In the genomic region with DNA sequence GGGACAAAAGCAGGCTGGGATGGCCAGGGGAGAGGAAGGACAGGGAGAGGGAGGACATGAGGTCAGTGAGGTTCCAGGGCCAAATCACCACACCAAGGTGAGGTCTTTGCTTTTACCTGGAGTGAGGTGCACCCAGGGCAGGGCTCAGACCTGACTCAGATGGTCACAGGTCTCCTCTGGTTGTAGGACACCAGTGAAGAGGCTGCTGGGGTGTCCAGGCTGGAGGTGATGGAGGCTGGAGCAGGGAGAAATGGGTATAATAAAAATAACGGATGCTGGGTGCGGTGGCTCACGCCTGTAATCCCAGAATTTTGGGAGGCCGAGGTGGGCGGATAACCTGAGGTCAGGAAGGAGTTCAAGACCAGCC, we compare ENCODE assay signal across 12 cellular contexts. TPM values are rescaled to one million over a fixed set of nuclear protein-coding genes. Genes with fewer than 3 reads are reported as not detected.
DNase-seq lines count a peak whose midpoint lies in the region; ATAC-seq and TF ChIP-seq lines count a peak whose summit lies in the region.
"Had no signal": no experiment of that assay in that cellular context is flagged by ENCODE, and none has a peak within 500 bp of the region (broad histone marks: within the 10 kb centered on the region; RNA-seq: fewer than 3 reads in every experiment).

No MANE protein-coding gene starts in this region.

- no peak for ATAC-seq in CD4-positive, CD25-positive, alpha-beta regulatory T cell (ENCODE audit: low read depth in 2 of 2)
- no peak for ATAC-seq in HG03439 (IDR thresholded peaks at IDR 0.05; ENCODE audit: unreplicated experiment)
- ATAC-seq in gastrocnemius medialis, result no peak
- ATAC-seq in GM21423 (IDR thresholded peaks at IDR 0.05; ENCODE audit: unreplicated experiment), result no peak
- ATAC-seq: K562 had no signal

- H4K20me1 ChIP-seq in H9 (ENCODE audit: control insufficient read depth, insufficient read depth, insufficient read length), result peaks cover 2% of the 10 kb centered on the region

- H3K18ac ChIP-seq in H9 (ENCODE audit: insufficient read length, low read depth, low read length) (no peak overlapping the region), trophoblast cell (ENCODE audit: low read length) (peak overlapping the region; percentile 11)

- H2BK5ac ChIP-seq in H9 (ENCODE audit: insufficient read length, low read length) (no peak overlapping the region), trophoblast cell (ENCODE audit: low read depth, low read length, poor library complexity) (no peak overlapping the region)

- TF ChIP-seq POLR2A in gastrocnemius medialis (IDR thresholded peaks at IDR 0.05), result no peak

- H3K9me3 Mint-ChIP-seq in CD4-positive, CD25-positive, alpha-beta regulatory T cell, result no peaks in the 10 kb centered on the region
- H3K9me3 Mint-ChIP-seq in H9, result peaks cover 0 to 2% of the 10 kb centered on the region in 2 experiments; a peak in 3 of 5 replicates
- H3K9me3 Mint-ChIP-seq: CD14-positive monocyte had no signal

- no peaks in the 10 kb centered on the region for H3K23me2 ChIP-seq in H9 (ENCODE audit: insufficient read length, low read depth, low read length, poor library complexity, severe bottlenecking)

- intact Hi-C loops in gastrocnemius medialis (cut with DNase I; ENCODE audit: low total_unique reads), result no loop called here

- no peaks in the 10 kb centered on the region for H3K27me3 Mint-ChIP-seq in CD4-positive, CD25-positive, alpha-beta regulatory T cell
- H3K27me3 Mint-ChIP-seq in H9 (ENCODE audit: low read depth), result no peaks in the 10 kb centered on the region; the same call in 1 of the 2 replicates

- no peak overlapping the region for H2BK15ac ChIP-seq in H9 (ENCODE audit: low read depth, low read length)

- no peak for TF ChIP-seq CTCF in H9 (conservative IDR thresholded peaks at IDR 0.05)
- TF ChIP-seq CTCF in gastrocnemius medialis (IDR thresholded peaks at IDR 0.05 in 4 of 5, conservative IDR thresholded peaks at IDR 0.05 in 1 of 5), result no peak

- H3K9ac ChIP-seq in H9 (ENCODE audit: extremely low read depth, insufficient read length, low read length) (no peak overlapping the region), duodenal mucosa (ENCODE audit: low read depth in 1 of 2, low read length in 2 of 2) (peak overlapping the region in 1 of 2 donors; percentile 39), trophoblast cell (ENCODE audit: low read length) (no peak overlapping the region)

- H3K4me2 ChIP-seq in H9 (ENCODE audit: insufficient read depth, insufficient read length, low read length) (no peak overlapping the region), trophoblast cell (ENCODE audit: low read length) (no peak overlapping the region)

- no peak overlapping the region for H2BK120ac ChIP-seq in H9 (ENCODE audit: low read depth, low read length, poor library complexity, severe bottlenecking)
- no peak overlapping the region for H2BK120ac ChIP-seq in trophoblast cell (ENCODE audit: insufficient read depth, low read length, poor library complexity)

- H3K56ac ChIP-seq in H9 (ENCODE audit: insufficient read length, low read depth, low read length), result no peak overlapping the region

- peak overlapping the region in 1 of 4 donors; percentile 69 for H3K4me3 Mint-ChIP-seq in CD4-positive, CD25-positive, alpha-beta regulatory T cell
- no peak overlapping the region; a peak in 1 of 5 replicates for H3K4me3 Mint-ChIP-seq in H9
- H3K4me3 Mint-ChIP-seq: CD14-positive monocyte had no signal

- no peak overlapping the region for H3T11ph ChIP-seq in H9 (ENCODE audit: low read length)

- H3K4me1 ChIP-seq in CD4-positive, CD25-positive, alpha-beta regulatory T cell (ENCODE audit: control insufficient read depth, insufficient read depth, low read length, poor library complexity, severe bottlenecking), result peaks cover 41% of the 10 kb centered on the region
- H3K4me1 ChIP-seq in H9 (ENCODE audit: insufficient read depth, low read length) (peaks cover 3% of the 10 kb centered on the region; the same call in 1 of the 2 replicates), duodenal mucosa (ENCODE audit: control insufficient read depth in 1 of 2, insufficient read depth in 2 of 2, low read length in 2 of 2) (peaks cover 42 to 55% of the 10 kb centered on the region in 2 donors), trophoblast cell (ENCODE audit: control insufficient read depth in 1 of 2, insufficient read depth in 2 of 2, low read length in 2 of 2) (peaks cover 7% of the 10 kb centered on the region in 2 experiments), gastrocnemius medialis (peaks cover 8 to 16% of the 10 kb centered on the region in 2 donors)

- no peak overlapping the region for H3K4ac ChIP-seq in H9 (ENCODE audit: low read depth, low read length)
- no peak overlapping the region for H3K4ac ChIP-seq in trophoblast cell (ENCODE audit: low read depth, low read length)

- peaks cover 43% of the 10 kb centered on the region for H3K36me3 ChIP-seq in CD4-positive, CD25-positive, alpha-beta regulatory T cell (ENCODE audit: control insufficient read depth, insufficient read depth, low read length)
- H3K36me3 ChIP-seq in duodenal mucosa (ENCODE audit: control insufficient read depth in 1 of 2, insufficient read depth in 2 of 2, low read length in 2 of 2) (peaks cover 4 to 31% of the 10 kb centered on the region in 2 donors), trophoblast cell (ENCODE audit: control insufficient read depth in 1 of 2, insufficient read depth in 2 of 2, low read length in 2 of 2) (peaks cover 47 to 53% of the 10 kb centered on the region in 2 experiments), gastrocnemius medialis (peaks cover 0 to 18% of the 10 kb centered on the region in 2 donors)

- in situ Hi-C loops in gastrocnemius medialis (cut with MboI; ENCODE audit: low sequenced_read_pairs in 4 of 4), result no loop called here

- peaks cover 0 to 71% (median 42%) of the 10 kb centered on the region in 4 donors for H3K4me1 Mint-ChIP-seq in CD4-positive, CD25-positive, alpha-beta regulatory T cell
- peaks cover 21 to 23% of the 10 kb centered on the region in 2 experiments for H3K4me1 Mint-ChIP-seq in H9

- no peak for DNase-seq in CD4-positive, CD25-positive, alpha-beta regulatory T cell
- DNase-seq in H9 (no peak), trophoblast cell (no peak), gastrocnemius medialis (no peak)
- DNase-seq: amygdala had no signal

- no peak overlapping the region for H3K27ac ChIP-seq in CD4-positive, CD25-positive, alpha-beta regulatory T cell (ENCODE audit: insufficient read depth, low read length, poor library complexity, severe bottlenecking)
- H3K27ac ChIP-seq in H9 (ENCODE audit: insufficient read length, low read depth, low read length) (no peak overlapping the region), duodenal mucosa (ENCODE audit: low read depth, low read length) (peak overlapping the region; percentile 46), trophoblast cell (ENCODE audit: low read depth, low read length) (no peak overlapping the region), gastrocnemius medialis (no peak overlapping the region)
- H3K27ac ChIP-seq: SK-N-MC had no signal

- no peak overlapping the region for H4K12ac ChIP-seq in trophoblast cell (ENCODE audit: low read depth, low read length)

- peaks cover 26% of the 10 kb centered on the region for H3K36me3 Mint-ChIP-seq in CD4-positive, CD25-positive, alpha-beta regulatory T cell
- peaks cover 58 to 80% (median 74%) of the 10 kb centered on the region in 3 experiments for H3K36me3 Mint-ChIP-seq in H9 (ENCODE audit: insufficient read depth in 1 of 3, low read depth in 3 of 3)

- no peaks in the 10 kb centered on the region for H3K27me3 ChIP-seq in CD4-positive, CD25-positive, alpha-beta regulatory T cell (ENCODE audit: control insufficient read depth, insufficient read depth, low read length)
- H3K27me3 ChIP-seq in H9 (ENCODE audit: insufficient read depth, low read length) (no peaks in the 10 kb centered on the region), duodenal mucosa (ENCODE audit: control insufficient read depth in 1 of 2, insufficient read depth in 2 of 2, low read length in 2 of 2) (no peaks in the 10 kb centered on the region), trophoblast cell (ENCODE audit: insufficient read depth, low read length) (no peaks in the 10 kb centered on the region), gastrocnemius medialis (no peaks in the 10 kb centered on the region)

- no peak overlapping the region for H4K5ac ChIP-seq in H9 (ENCODE audit: insufficient read length, low read depth, low read length)

- H4K8ac ChIP-seq in H9 (replicated peaks; ENCODE audit: insufficient read length, low read depth, low read length), result no peak overlapping the region
- H4K8ac ChIP-seq in trophoblast cell (ENCODE audit: low read depth, low read length), result no peak overlapping the region

- H3K79me2 ChIP-seq in H9 (ENCODE audit: insufficient read depth, low read length) (peaks cover 37% of the 10 kb centered on the region; the same call in 1 of the 2 replicates), trophoblast cell (ENCODE audit: control insufficient read depth, insufficient read depth, low read length, poor library complexity) (no peaks in the 10 kb centered on the region)

- H2AFZ ChIP-seq in H9 (ENCODE audit: low read length) (no peak overlapping the region), trophoblast cell (ENCODE audit: insufficient read depth, low read length, poor library complexity) (no peak overlapping the region)

- H2AK5ac ChIP-seq in H9 (ENCODE audit: insufficient read length, low read length) (no peak overlapping the region), trophoblast cell (ENCODE audit: low read length) (no peak overlapping the region)

- no peak overlapping the region for H4K91ac ChIP-seq in H9 (ENCODE audit: insufficient read length, low read depth, low read length)
- H4K91ac ChIP-seq in trophoblast cell (ENCODE audit: low read depth, low read length), result no peak overlapping the region

- no peak overlapping the region for H3K23ac ChIP-seq in H9 (ENCODE audit: insufficient read length, low read depth, low read length)
- no peak overlapping the region for H3K23ac ChIP-seq in trophoblast cell (ENCODE audit: low read length)

- no peak overlapping the region for H2BK20ac ChIP-seq in H9 (ENCODE audit: low read depth, low read length, poor library complexity, severe bottlenecking)

- H3K79me1 ChIP-seq in H9 (ENCODE audit: insufficient read depth, low read depth, low read length, poor library complexity, severe bottlenecking), result peaks cover 11% of the 10 kb centered on the region
- H3K79me1 ChIP-seq in trophoblast cell (ENCODE audit: low read length), result no peaks in the 10 kb centered on the region

- peak overlapping the region; percentile 59 to 90 (median 87) for H3K27ac Mint-ChIP-seq in CD4-positive, CD25-positive, alpha-beta regulatory T cell
- peak overlapping the region in 2 of 3 experiments; percentile 37 to 85; a peak in 3 of 7 replicates for H3K27ac Mint-ChIP-seq in H9

- H3K4me3 ChIP-seq in CD4-positive, CD25-positive, alpha-beta regulatory T cell (ENCODE audit: low read depth, low read length), result no peak overlapping the region
- H3K4me3 ChIP-seq in duodenal mucosa (ENCODE audit: low read depth in 1 of 2, low read length in 2 of 2) (peak overlapping the region in 1 of 2 donors; percentile 9), trophoblast cell (ENCODE audit: low read depth, low read length) (no peak overlapping the region), gastrocnemius medialis (no peak overlapping the region)
- H3K4me3 ChIP-seq: K562, SK-N-MC had no signal

- H2BK12ac ChIP-seq in H9 (ENCODE audit: insufficient read length, low read depth, low read length) (no peak overlapping the region), trophoblast cell (ENCODE audit: low read length) (no peak overlapping the region)

- no peak overlapping the region for H3K14ac ChIP-seq in H9 (ENCODE audit: insufficient read depth, low read length)
- H3K14ac ChIP-seq in trophoblast cell (ENCODE audit: low read length), result no peak overlapping the region

- WGBS in H9 (ENCODE audit: extremely low coverage, insufficient read length, low lambda C conversion rate), result no CpG with 5 or more reads among the region's 5 CpGs
- WGBS in trophoblast cell (ENCODE audit: extremely low coverage, insufficient coverage, insufficient read length), result no CpG with 5 or more reads among the region's 5 CpGs

- no peaks in the 10 kb centered on the region for H3K9me3 ChIP-seq in CD4-positive, CD25-positive, alpha-beta regulatory T cell (ENCODE audit: control insufficient read depth in 2 of 2, low read length in 2 of 2)
- H3K9me3 ChIP-seq in H9 (ENCODE audit: control insufficient read depth, low read depth, low read length), result no peaks in the 10 kb centered on the region
- no peaks in the 10 kb centered on the region for H3K9me3 ChIP-seq in duodenal mucosa (ENCODE audit: control insufficient read depth in 1 of 2, low read length in 2 of 2)
- H3K9me3 ChIP-seq in trophoblast cell (ENCODE audit: insufficient read depth, low read depth, low read length), result peaks cover 1% of the 10 kb centered on the region
- no peaks in the 10 kb centered on the region for H3K9me3 ChIP-seq in gastrocnemius medialis

RNA-seq across cellular contexts. Expression of a gene that starts 6.9 kb away (rescaled TPM):
- 179 TPM for total RNA-seq in CD4-positive, CD25-positive, alpha-beta regulatory T cell
- polyA plus RNA-seq in CD4-positive, CD25-positive, alpha-beta regulatory T cell, result 10 to 100 TPM; 25.7 to 39.4 (median 32.1) TPM
- total RNA-seq in H9 (2021), result 125 and 126 TPM in 2 replicates
- polyA plus RNA-seq in trophoblast cell (2013), result 48.7 and 50.2 TPM in 2 replicates
- 10 to 100 TPM; 38.8 to 45.1 (median 43.7) TPM for total RNA-seq in gastrocnemius medialis

RNA-seq across cellular contexts. Expression of a gene that starts 23.3 kb away (rescaled TPM):
- total RNA-seq in CD4-positive, CD25-positive, alpha-beta regulatory T cell, result 2.0 TPM
- polyA plus RNA-seq in CD4-positive, CD25-positive, alpha-beta regulatory T cell, result under 1 TPM in 3 of 4 donors, not detected in 1; 0.08 to 0.23 (median 0.11) TPM
- 3.8 TPM in 2 replicates for total RNA-seq in H9 (2021)
- polyA plus RNA-seq in trophoblast cell (2013), result 0.42 and 0.44 TPM in 2 replicates
- 100 to 1,000 TPM; 194 to 469 (median 289) TPM for total RNA-seq in gastrocnemius medialis

RNA-seq across cellular contexts. Expression of a gene that starts 34.5 kb away (rescaled TPM):
- total RNA-seq in CD4-positive, CD25-positive, alpha-beta regulatory T cell, result not detected
- under 1 TPM in 2 of 4 donors, not detected in 2; 0.54 to 0.70 TPM for polyA plus RNA-seq in CD4-positive, CD25-positive, alpha-beta regulatory T cell
- 9.3 and 10.6 TPM in 2 replicates for total RNA-seq in H9 (2021)
- 4.8 and 4.9 TPM in 2 replicates for polyA plus RNA-seq in trophoblast cell (2013)
- 10 to 100 TPM in 3 of 4 donors, 1 to 10 TPM in 1; 9.1 to 24.0 (median 17.1) TPM for total RNA-seq in gastrocnemius medialis
- total RNA-seq: urinary bladder had no signal
- polyA plus RNA-seq: CD14-positive monocyte had no signal

RNA-seq across cellular contexts. Expression of a gene that starts 43.0 kb away (rescaled TPM):
- 16.2 TPM for total RNA-seq in CD4-positive, CD25-positive, alpha-beta regulatory T cell
- 10 to 100 TPM; 15.5 to 24.7 (median 19.9) TPM for polyA plus RNA-seq in CD4-positive, CD25-positive, alpha-beta regulatory T cell
- 7.6 and 8.3 TPM in 2 replicates for total RNA-seq in H9 (2021)
- 2.0 and 2.1 TPM in 2 replicates for polyA plus RNA-seq in trophoblast cell (2013)
- total RNA-seq in gastrocnemius medialis, result 1 to 10 TPM; 1.7 to 3.5 (median 2.7) TPM

Comparison
In these comparisons a context has a peak if more than half of its experiments do, and no peak if none do; other contexts are left out.
1. RNA of a gene that starts 23.3 kb away (total RNA-seq): 194 to 469 TPM in gastrocnemius medialis; 3.8 TPM in H9 and 2.0 TPM in CD4-positive, CD25-positive, alpha-beta regulatory T cell (single experiment); every median in the first group is over 10 times any median in the second.
2. RNA of a gene that starts 34.5 kb away (total RNA-seq): 9.1 to 24.0 TPM in gastrocnemius medialis and 9.3 to 10.6 TPM in H9; not detected in CD4-positive, CD25-positive, alpha-beta regulatory T cell (single experiment); every median in the first group is over 10 times any median in the second.